In genomic region chr2:192202373-192202772, GRCh38 we compare ENCODE assay signal across 27 cellular contexts. TPM values are rescaled to one million over a fixed set of nuclear protein-coding genes. Genes with fewer than 3 reads are reported as not detected.
"Had no signal": no experiment of that assay in that cellular context is flagged by ENCODE, and none has a peak within 500 bp of the region (broad histone marks: within the 10 kb centered on the region; RNA-seq: fewer than 3 reads in every experiment).

No MANE protein-coding gene starts in this region.

- H3K9me3 ChIP-seq: stomach, suprapubic skin, testis, thoracic aorta, thyroid gland, tibial artery, tibial nerve, transverse colon, upper lobe of left lung, upper lobe of right lung, uterus, vagina had no signal

- H3K36me3 ChIP-seq: stomach, suprapubic skin, thoracic aorta, thyroid gland, tibial artery, tibial nerve, transverse colon, upper lobe of left lung, upper lobe of right lung, uterus, vagina had no signal

- DNase-seq: stimulated activated CD4-positive, alpha-beta T cell treated with anti-CD3 and anti-CD28 coated beads, Interleukin-2, amount 100 ng/mL, for 48 hours; stimulated activated CD4-positive, alpha-beta T cell treated with anti-CD3 and anti-CD28 coated beads, Interleukin-4, amount 100 ng/mL, for 1 hour; stimulated activated CD4-positive, alpha-beta T cell treated with anti-CD3 and anti-CD28 coated beads, Interleukin-4, amount 100 ng/mL, for 24 hours; stimulated activated CD4-positive, alpha-beta T cell treated with anti-CD3 and anti-CD28 coated beads, Interleukin-4, amount 100 ng/mL, for 4 hours; stimulated activated CD8-positive, alpha-beta memory T cell treated with anti-CD3 and anti-CD28 coated beads, Interleukin-4, amount 100 ng/mL, for 48 hours; stimulated activated naive B cell treated with anti-CD40 and anti-IgM and Interleukin-4, amounts not matched to agents 10 μg/mL and 1 μg/mL and 100 μg/mL, for 72 hours; stimulated activated naive CD4-positive, alpha-beta T cell; stimulated activated naive CD4-positive, alpha-beta T cell treated with Interleukin-2 at 50 U/mL for 16 hours; stimulated activated naive CD8-positive, alpha-beta T cell treated with anti-CD3 and anti-CD28 coated beads, Interleukin-15, amount 100 ng/mL, for 72 hours; stimulated activated naive CD8-positive, alpha-beta T cell treated with anti-CD3 and anti-CD28 coated beads, Interleukin-15, Interleukin-2, amounts not matched to agents 100 U/mL and 50 U/mL, for 24 hours; stomach; substantia nigra; testis; thyroid gland; tibial artery; transverse colon; trophoblast cell; upper lobe of left lung; upper lobe of right lung; uterus had no signal

- H3K4me1 ChIP-seq: stomach, suprapubic skin, testis, thyroid gland, tibial artery, transverse colon, upper lobe of left lung, upper lobe of right lung, uterus, vagina had no signal

- H3K27me3 ChIP-seq: testis had no signal

- H3K27ac ChIP-seq: stomach, suprapubic skin, testis, thoracic aorta, thyroid gland, tibial artery, tibial nerve, transverse colon, upper lobe of left lung, upper lobe of right lung, uterus, vagina had no signal

- ATAC-seq: stimulated activated effector memory CD8-positive, alpha-beta T cell treated with anti-CD3 and anti-CD28 coated beads, Interleukin-12 subunit alpha, Interleukin-12 subunit beta, amount 100 ng/mL, for 72 hours; stimulated activated memory B cell treated with anti-CD40 and anti-IgM and Interleukin-4, amounts not matched to agents 10 μg/mL and 1 μg/mL and 100 μg/mL, for 72 hours; stimulated activated naive B cell treated with anti-CD40 and anti-IgM and Interleukin-4, amounts not matched to agents 10 μg/mL and 1 μg/mL and 100 μg/mL, for 72 hours; stimulated activated naive CD8-positive, alpha-beta T cell treated with anti-CD3 and anti-CD28 coated beads, Interleukin-15, amount 100 ng/mL, for 72 hours; stimulated activated naive CD8-positive, alpha-beta T cell treated with anti-CD3 and anti-CD28 coated beads, Interleukin-15, Interleukin-2, amounts not matched to agents 100 U/mL and 50 U/mL, for 24 hours; upper lobe of right lung had no signal

- FAIRE-seq: urothelium cell line had no signal

- H3K4me3 ChIP-seq: stomach, suprapubic skin, testis, thoracic aorta, thyroid gland, tibial artery, tibial nerve, transverse colon, upper lobe of left lung, upper lobe of right lung, uterus, vagina had no signal

RNA-seq across cellular contexts. Expression of gene TMEFF2, which starts 7.6 kb away (rescaled TPM):
- total RNA-seq: tibial nerve, upper lobe of right lung, vagina had no signal
